ENCODE assay signal across 7 cellular contexts in the genomic region with DNA sequence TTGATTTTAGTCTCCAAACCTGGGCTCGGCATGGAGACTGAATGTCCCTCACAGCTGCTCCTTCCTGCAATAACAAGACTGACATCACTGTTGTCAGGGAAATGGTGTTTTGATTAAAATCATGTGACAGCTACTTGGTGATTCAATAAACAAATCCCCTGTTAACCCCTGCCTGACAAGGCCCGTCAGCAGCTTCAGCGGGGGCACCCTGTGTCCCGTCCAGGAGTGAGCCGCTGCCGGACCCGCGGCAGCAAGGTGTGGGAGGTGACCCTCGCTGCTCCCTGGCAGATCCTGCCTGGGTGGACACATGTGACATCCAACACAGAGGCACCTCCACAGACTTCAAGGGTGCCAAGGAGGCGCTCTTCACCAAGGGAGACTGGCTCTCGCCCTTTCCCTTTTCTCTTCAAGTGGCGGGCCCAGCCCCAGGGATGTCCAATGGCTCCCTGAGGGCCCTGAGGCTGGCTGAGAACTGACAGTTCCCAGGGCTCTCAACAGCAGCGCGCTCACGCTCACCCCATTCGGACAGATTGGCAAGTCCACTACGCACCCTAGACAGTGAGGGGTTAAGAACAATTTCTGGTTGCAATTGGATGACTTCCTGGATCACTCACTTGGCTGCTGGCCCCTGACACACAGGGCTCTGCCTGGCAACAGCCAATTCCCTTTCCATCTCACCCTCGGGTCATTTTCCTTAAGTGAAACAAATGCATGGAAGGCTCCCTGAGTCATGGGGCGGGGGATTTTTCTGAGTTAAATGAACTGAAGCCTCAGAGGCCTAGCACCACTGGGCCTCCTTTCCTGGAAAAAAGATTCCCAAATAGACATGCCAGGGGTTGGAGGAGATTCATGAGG. TPM values are rescaled to one million over a fixed set of nuclear protein-coding genes. Genes with fewer than 3 reads are reported as not detected.
DNase-seq lines count a peak whose midpoint lies in the region; ATAC-seq and TF ChIP-seq lines count a peak whose summit lies in the region.

No MANE protein-coding gene starts in this region.

- H2BK5ac ChIP-seq in mesenchymal stem cell (ENCODE audit: low read depth, low read length, poor library complexity, severe bottlenecking) = peak overlapping the region; percentile 91

- H3K4me3 ChIP-seq in NT2/D1 (ENCODE audit: insufficient read length, low read depth) = no peak overlapping the region
- H3K4me3 ChIP-seq in mesenchymal stem cell (ENCODE audit: insufficient read depth in 1 of 2, low read depth in 1 of 2, low read length in 2 of 2) = peak overlapping the region in 1 of 2 experiments; percentile 73
- peak overlapping the region in 1 of 3 donors; percentile 35 for H3K4me3 ChIP-seq in thyroid gland (replicated peaks in 1 of 3)

- intact Hi-C loops in thyroid gland (cut with DNase I) = no loop called here

- peak overlapping the region; percentile 74 for H2BK120ac ChIP-seq in mesenchymal stem cell (ENCODE audit: low read depth, low read length)

- TF ChIP-seq CTCF in HFFc6 (IDR thresholded peaks at IDR 0.05) = peak; percentile 35
- no peak for TF ChIP-seq CTCF in thyroid gland (IDR thresholded peaks at IDR 0.05)

- H2AK5ac ChIP-seq in mesenchymal stem cell (ENCODE audit: low read length, severe bottlenecking) = peak overlapping the region; percentile 42

- H4K91ac ChIP-seq in mesenchymal stem cell (ENCODE audit: low read length) = peak overlapping the region; percentile 96

- H2AFZ ChIP-seq in mesenchymal stem cell (ENCODE audit: low read depth, low read length) = peak overlapping the region; percentile 32

- H3K4me1 Mint-ChIP-seq in HFFc6 (ENCODE audit: low read depth) = peaks cover 80% of the 10 kb centered on the region
- no peaks in the 10 kb centered on the region for H3K4me1 Mint-ChIP-seq in effector memory CD8-positive, alpha-beta T cell (ENCODE audit: low read depth in 2 of 2)

- peaks cover 6% of the 10 kb centered on the region for H3K79me1 ChIP-seq in mesenchymal stem cell (replicated peaks; ENCODE audit: low read length, poor library complexity, severe bottlenecking)

- no peaks in the 10 kb centered on the region for H3K9me3 Mint-ChIP-seq in HFFc6
- H3K9me3 Mint-ChIP-seq in effector memory CD8-positive, alpha-beta T cell = no peaks in the 10 kb centered on the region

- H3K27me3 Mint-ChIP-seq in HFFc6 (ENCODE audit: insufficient read depth) = peaks cover 9% of the 10 kb centered on the region
- no peaks in the 10 kb centered on the region for H3K27me3 Mint-ChIP-seq in effector memory CD8-positive, alpha-beta T cell

- H3K27me3 ChIP-seq in NT2/D1 (ENCODE audit: insufficient read depth, insufficient read length) = no peaks in the 10 kb centered on the region
- H3K27me3 ChIP-seq in mesenchymal stem cell (ENCODE audit: control insufficient read depth in 1 of 2, insufficient read depth in 1 of 2, low read length in 2 of 2) = no peaks in the 10 kb centered on the region
- H3K27me3 ChIP-seq in thyroid gland = no peaks in the 10 kb centered on the region

- H3K9me3 ChIP-seq in NT2/D1 (ENCODE audit: insufficient read depth, low read length) (no peaks in the 10 kb centered on the region), mesenchymal stem cell (ENCODE audit: control insufficient read depth, low read length) (no peaks in the 10 kb centered on the region), thyroid gland (no peaks in the 10 kb centered on the region)

- peak overlapping the region; percentile 90 for H3K27ac ChIP-seq in mesenchymal stem cell (ENCODE audit: low read length, poor library complexity, severe bottlenecking)
- H3K27ac ChIP-seq in thyroid gland = peak overlapping the region; percentile 97 to 99 (median 98)

- TF ChIP-seq POLR2A in thyroid gland (IDR thresholded peaks at IDR 0.05) = peak in 1 of 2 donors; percentile 85

- H3K4me3 Mint-ChIP-seq in HFFc6 = peak overlapping the region; percentile 78
- no peak overlapping the region for H3K4me3 Mint-ChIP-seq in effector memory CD8-positive, alpha-beta T cell

- peak overlapping the region; percentile 97 to 99 for H2BK12ac ChIP-seq in mesenchymal stem cell (ENCODE audit: low read length in 2 of 2)

- H3K14ac ChIP-seq in mesenchymal stem cell (ENCODE audit: low read length in 2 of 2) = peak overlapping the region in 1 of 2 experiments; percentile 72

- peak overlapping the region; percentile 64 for H3K4me2 ChIP-seq in mesenchymal stem cell (ENCODE audit: low read length, poor library complexity, severe bottlenecking)

- ATAC-seq in effector memory CD8-positive, alpha-beta T cell (replicated peaks) = no peak
- ATAC-seq in HG03378 (IDR thresholded peaks at IDR 0.05; ENCODE audit: unreplicated experiment) = no peak

- H3K27ac Mint-ChIP-seq in HFFc6 = peak overlapping the region; percentile 100
- peak overlapping the region; percentile 10 to 38 for H3K27ac Mint-ChIP-seq in effector memory CD8-positive, alpha-beta T cell

- H3K36me3 ChIP-seq in NT2/D1 (ENCODE audit: insufficient read depth, insufficient read length, low read length) = peaks cover 9% of the 10 kb centered on the region
- H3K36me3 ChIP-seq in mesenchymal stem cell (ENCODE audit: control insufficient read depth in 1 of 2, insufficient read depth in 2 of 2, low read depth in 1 of 2, low read length in 2 of 2) = peaks cover 18 to 22% of the 10 kb centered on the region in 2 experiments
- H3K36me3 ChIP-seq in thyroid gland = peaks cover 0 to 1% of the 10 kb centered on the region in 2 donors

- H3K9ac ChIP-seq in NT2/D1 (ENCODE audit: insufficient read length, low read depth) = peak overlapping the region; percentile 42
- H3K9ac ChIP-seq in mesenchymal stem cell (ENCODE audit: low read length) = peak overlapping the region; percentile 98

- H3K4ac ChIP-seq in mesenchymal stem cell (ENCODE audit: low read depth in 1 of 2, low read length in 2 of 2) = peak overlapping the region; percentile 63 to 97

- peak overlapping the region; percentile 97 to 99 for H3K18ac ChIP-seq in mesenchymal stem cell (ENCODE audit: low read depth in 1 of 2, low read length in 2 of 2)

- H3K23ac ChIP-seq in mesenchymal stem cell (ENCODE audit: low read length in 2 of 2) = no peak overlapping the region

- DNase-seq in HFFc6 (peak; percentile 99), NT2/D1 (ENCODE audit: low read depth, low spot score) (peak; percentile 27), mesenchymal stem cell (peak; percentile 99), thyroid gland (peak; percentile 89 to 90), GF-D8 (lab: John Stamatoyannopoulos, UW) (no peak)
- DNase-seq in effector memory CD8-positive, alpha-beta T cell = no peak

- WGBS in mesenchymal stem cell = 66% methylated on average over 18 of the region's 19 CpGs
- WGBS in thyroid gland, 2 donors = 5 to 8% methylated on average over 15 to 19 of the region's 19 CpGs

- H2BK15ac ChIP-seq in mesenchymal stem cell (ENCODE audit: low read depth, poor library complexity, severe bottlenecking) = peak overlapping the region; percentile 95

- H3K4me1 ChIP-seq in NT2/D1 (ENCODE audit: insufficient read depth, insufficient read length) = peaks cover 29% of the 10 kb centered on the region
- H3K4me1 ChIP-seq in mesenchymal stem cell (ENCODE audit: control insufficient read depth, insufficient read depth, low read depth, low read length) = peaks cover 55% of the 10 kb centered on the region
- peaks cover 51 to 77% of the 10 kb centered on the region in 2 donors for H3K4me1 ChIP-seq in thyroid gland

- peak overlapping the region; percentile 97 for H4K8ac ChIP-seq in mesenchymal stem cell (ENCODE audit: low read length)

- H3K36me3 Mint-ChIP-seq in HFFc6 (ENCODE audit: low read depth) = no peaks in the 10 kb centered on the region
- peaks cover 18% of the 10 kb centered on the region for H3K36me3 Mint-ChIP-seq in effector memory CD8-positive, alpha-beta T cell (ENCODE audit: insufficient read depth)

RNA-seq across cellular contexts. Expression of gene PPP2R1B, which starts 30.7 kb away (rescaled TPM):
- total RNA-seq in HFFc6 (2021; fragmentation: NEBNext Ultra II Directional; extraction: Animal tissue kit (Norgen Biotek cat#: 25700)) = 10 to 100 TPM; 41.6 to 50.9 (median 44.3) TPM
- polyA plus RNA-seq in mesenchymal stem cell (2013, experiment 1 of 2) = 14.9 TPM
- 14.7 TPM for polyA plus RNA-seq in mesenchymal stem cell (2013, experiment 2 of 2)
- total RNA-seq in thyroid gland = 10 to 100 TPM; 22.4 to 39.2 (median 25.3) TPM

Comparison
In these comparisons a context has a peak if more than half of its experiments do, and no peak if none do; other contexts are left out.
1. DNase-seq: peak in HFFc6 (single experiment), NT2/D1 (single experiment), mesenchymal stem cell (single experiment) and thyroid gland (2 of 2); none in effector memory CD8-positive, alpha-beta T cell (0 of 3) and GF-D8 (single experiment).